Comparison of ENCODE assay signal across 1 cellular context in the genomic region with DNA sequence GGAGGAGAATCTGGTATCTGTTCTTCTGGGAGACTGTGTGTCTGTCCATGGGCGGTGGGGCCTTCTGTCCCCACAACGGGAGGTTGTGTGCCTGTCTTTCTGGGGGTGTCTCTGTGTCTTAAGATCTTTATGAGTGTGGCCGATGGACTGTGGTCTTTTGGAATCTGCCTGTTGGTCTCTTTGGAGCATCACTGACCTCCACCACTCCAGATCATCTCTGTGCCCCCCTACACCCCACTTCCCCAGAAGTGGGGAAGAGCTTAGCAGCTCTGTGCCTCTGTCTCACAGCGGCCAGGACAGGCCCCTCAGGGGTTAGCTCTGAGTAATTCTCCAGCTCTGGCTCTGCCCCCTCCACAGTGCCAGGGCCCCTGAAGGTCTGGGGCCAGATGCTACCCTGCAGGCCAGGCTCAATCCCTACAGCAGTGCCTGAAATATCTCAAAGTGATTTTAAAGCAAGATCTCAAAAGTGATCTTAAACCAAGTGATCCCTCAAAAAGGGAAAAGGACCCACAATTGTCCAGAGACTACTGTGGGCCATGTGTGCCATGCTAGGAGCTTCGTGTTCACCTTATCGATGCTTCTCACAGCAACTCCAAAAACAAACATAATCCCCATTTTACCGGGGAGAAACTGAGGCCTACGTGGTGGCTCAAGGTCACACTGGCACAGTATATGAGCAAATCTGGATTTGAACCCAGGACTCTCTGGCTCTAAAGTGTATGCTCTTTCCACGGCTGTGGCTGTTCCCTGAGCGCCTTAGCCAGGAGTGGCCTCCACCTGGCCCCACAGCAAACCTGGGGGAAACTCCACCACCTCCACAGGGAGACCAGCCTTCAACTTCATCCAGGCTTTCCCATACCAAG.
TF ChIP-seq lines count a peak whose summit lies in the region.

No MANE protein-coding gene starts in this region.

TF ChIP-seq in K562, 482 proteins besides CTCF, POLR2A, EP300 and RAD21 (continues in another document):
- TF ChIP-seq ZNF24 (IDR thresholded peaks at IDR 0.05) (no peak), SMARCB1 (IDR thresholded peaks at IDR 0.05; ENCODE audit: insufficient read length, low read depth) (no peak), MYC (IDR thresholded peaks at IDR 0.05; ENCODE audit: low read depth, low read length) (no peak; the same call in 1 of the 2 replicates), MYC (CRISPR knock-in tag; IDR thresholded peaks at IDR 0.05; ENCODE audit: borderline replicate concordance, low read depth) (0 out of 2 replicates have a peak, but pooled peaks have one; percentile 64), ZNF584 (CRISPR knock-in tag; IDR thresholded peaks at IDR 0.05; ENCODE audit: low read depth) (0 out of 2 replicates have a peak, but pooled peaks have one; percentile 18), NFRKB (IDR thresholded peaks at IDR 0.05; ENCODE audit: low read depth) (peak; percentile 50), STAT5A (IDR thresholded peaks at IDR 0.05; ENCODE audit: borderline replicate concordance, low read length) (0 out of 2 replicates have a peak, but pooled peaks have one; percentile 13), SMAD3 (CRISPR knock-in tag; conservative IDR thresholded peaks at IDR 0.05) (no peak), KDM5B (IDR thresholded peaks at IDR 0.05; ENCODE audit: insufficient replicate concordance, low read depth, low read length) (peak; percentile 39), ATF7 (IDR thresholded peaks at IDR 0.05) (0 out of 2 replicates have a peak, but pooled peaks have one; percentile 15), ELF4 (CRISPR knock-in tag; IDR thresholded peaks at IDR 0.05) (peak; percentile 27; the same call in 1 of the 2 replicates), TAF7 (tag; IDR thresholded peaks at IDR 0.05) (no peak), BCOR (IDR thresholded peaks at IDR 0.05) (peak; percentile 75; the same call in 1 of the 2 replicates), SMAD1 (IDR thresholded peaks at IDR 0.05; ENCODE audit: low read depth, low read length, partially characterized antibody) (no peak), POLR2B (IDR thresholded peaks at IDR 0.05; ENCODE audit: low read depth, partially characterized antibody) (peak; percentile 54), ZNF217 (CRISPR knock-in tag; IDR thresholded peaks at IDR 0.05) (no peak), U2AF1 (optimal IDR thresholded peaks at IDR 0.05; ENCODE audit: low read depth, low read length) (no peak), NCOA4 (IDR thresholded peaks at IDR 0.05; ENCODE audit: partially characterized antibody) (no peak), SMARCA4 (IDR thresholded peaks at IDR 0.05) (peak; percentile 58), HNRNPLL (IDR thresholded peaks at IDR 0.05; ENCODE audit: low read depth, low read length, poor library complexity, severe bottlenecking) (no peak), NR2C2 (CRISPR knock-in tag; IDR thresholded peaks at IDR 0.05) (no peak), NR2C2 (tag; IDR thresholded peaks at IDR 0.05) (0 out of 2 replicates have a peak, but pooled peaks have one; percentile 27), KLF6 (CRISPR knock-in tag; IDR thresholded peaks at IDR 0.05; ENCODE audit: borderline replicate concordance) (peak; percentile 31; the same call in 1 of the 2 replicates), FOSL1 (tag; conservative IDR thresholded peaks at IDR 0.05) (peak; percentile 85; the same call in 1 of the 2 replicates), TRIM24 (IDR thresholded peaks at IDR 0.05) (0 out of 4 replicates have a peak, but pooled peaks of 1 of the 2 experiments have one; percentile 1)
- TF ChIP-seq, protein P1, sequence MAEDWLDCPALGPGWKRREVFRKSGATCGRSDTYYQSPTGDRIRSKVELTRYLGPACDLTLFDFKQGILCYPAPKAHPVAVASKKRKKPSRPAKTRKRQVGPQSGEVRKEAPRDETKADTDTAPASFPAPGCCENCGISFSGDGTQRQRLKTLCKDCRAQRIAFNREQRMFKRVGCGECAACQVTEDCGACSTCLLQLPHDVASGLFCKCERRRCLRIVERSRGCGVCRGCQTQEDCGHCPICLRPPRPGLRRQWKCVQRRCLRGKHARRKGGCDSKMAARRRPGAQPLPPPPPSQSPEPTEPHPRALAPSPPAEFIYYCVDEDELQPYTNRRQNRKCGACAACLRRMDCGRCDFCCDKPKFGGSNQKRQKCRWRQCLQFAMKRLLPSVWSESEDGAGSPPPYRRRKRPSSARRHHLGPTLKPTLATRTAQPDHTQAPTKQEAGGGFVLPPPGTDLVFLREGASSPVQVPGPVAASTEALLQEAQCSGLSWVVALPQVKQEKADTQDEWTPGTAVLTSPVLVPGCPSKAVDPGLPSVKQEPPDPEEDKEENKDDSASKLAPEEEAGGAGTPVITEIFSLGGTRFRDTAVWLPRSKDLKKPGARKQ (CRISPR knock-in tag; IDR thresholded peaks at IDR 0.05): no peak
- TF ChIP-seq, protein P2, sequence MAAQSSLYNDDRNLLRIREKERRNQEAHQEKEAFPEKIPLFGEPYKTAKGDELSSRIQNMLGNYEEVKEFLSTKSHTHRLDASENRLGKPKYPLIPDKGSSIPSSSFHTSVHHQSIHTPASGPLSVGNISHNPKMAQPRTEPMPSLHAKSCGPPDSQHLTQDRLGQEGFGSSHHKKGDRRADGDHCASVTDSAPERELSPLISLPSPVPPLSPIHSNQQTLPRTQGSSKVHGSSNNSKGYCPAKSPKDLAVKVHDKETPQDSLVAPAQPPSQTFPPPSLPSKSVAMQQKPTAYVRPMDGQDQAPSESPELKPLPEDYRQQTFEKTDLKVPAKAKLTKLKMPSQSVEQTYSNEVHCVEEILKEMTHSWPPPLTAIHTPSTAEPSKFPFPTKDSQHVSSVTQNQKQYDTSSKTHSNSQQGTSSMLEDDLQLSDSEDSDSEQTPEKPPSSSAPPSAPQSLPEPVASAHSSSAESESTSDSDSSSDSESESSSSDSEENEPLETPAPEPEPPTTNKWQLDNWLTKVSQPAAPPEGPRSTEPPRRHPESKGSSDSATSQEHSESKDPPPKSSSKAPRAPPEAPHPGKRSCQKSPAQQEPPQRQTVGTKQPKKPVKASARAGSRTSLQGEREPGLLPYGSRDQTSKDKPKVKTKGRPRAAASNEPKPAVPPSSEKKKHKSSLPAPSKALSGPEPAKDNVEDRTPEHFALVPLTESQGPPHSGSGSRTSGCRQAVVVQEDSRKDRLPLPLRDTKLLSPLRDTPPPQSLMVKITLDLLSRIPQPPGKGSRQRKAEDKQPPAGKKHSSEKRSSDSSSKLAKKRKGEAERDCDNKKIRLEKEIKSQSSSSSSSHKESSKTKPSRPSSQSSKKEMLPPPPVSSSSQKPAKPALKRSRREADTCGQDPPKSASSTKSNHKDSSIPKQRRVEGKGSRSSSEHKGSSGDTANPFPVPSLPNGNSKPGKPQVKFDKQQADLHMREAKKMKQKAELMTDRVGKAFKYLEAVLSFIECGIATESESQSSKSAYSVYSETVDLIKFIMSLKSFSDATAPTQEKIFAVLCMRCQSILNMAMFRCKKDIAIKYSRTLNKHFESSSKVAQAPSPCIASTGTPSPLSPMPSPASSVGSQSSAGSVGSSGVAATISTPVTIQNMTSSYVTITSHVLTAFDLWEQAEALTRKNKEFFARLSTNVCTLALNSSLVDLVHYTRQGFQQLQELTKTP (IDR thresholded peaks at IDR 0.05; ENCODE audit: low read depth in 1 of 2, partially characterized antibody in 2 of 2): peak; percentile 40 to 52
- TF ChIP-seq, protein P3, sequence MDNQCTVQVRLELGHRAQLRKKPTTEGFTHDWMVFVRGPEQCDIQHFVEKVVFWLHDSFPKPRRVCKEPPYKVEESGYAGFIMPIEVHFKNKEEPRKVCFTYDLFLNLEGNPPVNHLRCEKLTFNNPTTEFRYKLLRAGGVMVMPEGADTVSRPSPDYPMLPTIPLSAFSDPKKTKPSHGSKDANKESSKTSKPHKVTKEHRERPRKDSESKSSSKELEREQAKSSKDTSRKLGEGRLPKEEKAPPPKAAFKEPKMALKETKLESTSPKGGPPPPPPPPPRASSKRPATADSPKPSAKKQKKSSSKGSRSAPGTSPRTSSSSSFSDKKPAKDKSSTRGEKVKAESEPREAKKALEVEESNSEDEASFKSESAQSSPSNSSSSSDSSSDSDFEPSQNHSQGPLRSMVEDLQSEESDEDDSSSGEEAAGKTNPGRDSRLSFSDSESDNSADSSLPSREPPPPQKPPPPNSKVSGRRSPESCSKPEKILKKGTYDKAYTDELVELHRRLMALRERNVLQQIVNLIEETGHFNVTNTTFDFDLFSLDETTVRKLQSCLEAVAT (IDR thresholded peaks at IDR 0.05): peak; percentile 2 to 59; a peak in 1 of 4 replicates
- TF ChIP-seq, protein P4, sequence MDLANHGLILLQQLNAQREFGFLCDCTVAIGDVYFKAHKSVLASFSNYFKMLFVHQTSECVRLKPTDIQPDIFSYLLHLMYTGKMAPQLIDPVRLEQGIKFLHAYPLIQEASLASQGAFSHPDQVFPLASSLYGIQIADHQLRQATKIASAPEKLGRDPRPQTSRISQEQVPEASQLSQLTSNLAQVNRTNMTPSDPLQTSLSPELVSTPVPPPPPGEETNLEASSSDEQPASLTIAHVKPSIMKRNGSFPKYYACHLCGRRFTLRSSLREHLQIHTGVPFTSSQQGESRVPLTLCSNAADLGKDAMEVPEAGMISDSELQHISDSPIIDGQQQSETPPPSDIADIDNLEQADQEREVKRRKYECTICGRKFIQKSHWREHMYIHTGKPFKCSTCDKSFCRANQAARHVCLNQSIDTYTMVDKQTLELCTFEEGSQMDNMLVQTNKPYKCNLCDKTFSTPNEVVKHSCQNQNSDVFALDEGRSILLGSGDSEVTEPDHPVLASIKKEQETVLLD (IDR thresholded peaks at IDR 0.05): peak; percentile 53; the same call in 1 of the 2 replicates
- TF ChIP-seq, protein P5, sequence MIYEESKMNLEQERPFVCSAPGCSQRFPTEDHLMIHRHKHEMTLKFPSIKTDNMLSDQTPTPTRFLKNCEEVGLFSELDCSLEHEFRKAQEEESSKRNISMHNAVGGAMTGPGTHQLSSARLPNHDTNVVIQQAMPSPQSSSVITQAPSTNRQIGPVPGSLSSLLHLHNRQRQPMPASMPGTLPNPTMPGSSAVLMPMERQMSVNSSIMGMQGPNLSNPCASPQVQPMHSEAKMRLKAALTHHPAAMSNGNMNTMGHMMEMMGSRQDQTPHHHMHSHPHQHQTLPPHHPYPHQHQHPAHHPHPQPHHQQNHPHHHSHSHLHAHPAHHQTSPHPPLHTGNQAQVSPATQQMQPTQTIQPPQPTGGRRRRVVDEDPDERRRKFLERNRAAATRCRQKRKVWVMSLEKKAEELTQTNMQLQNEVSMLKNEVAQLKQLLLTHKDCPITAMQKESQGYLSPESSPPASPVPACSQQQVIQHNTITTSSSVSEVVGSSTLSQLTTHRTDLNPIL (CRISPR knock-in tag; IDR thresholded peaks at IDR 0.05): 0 out of 2 replicates have a peak, but pooled peaks have one; percentile 43
- TF ChIP-seq, protein P6, sequence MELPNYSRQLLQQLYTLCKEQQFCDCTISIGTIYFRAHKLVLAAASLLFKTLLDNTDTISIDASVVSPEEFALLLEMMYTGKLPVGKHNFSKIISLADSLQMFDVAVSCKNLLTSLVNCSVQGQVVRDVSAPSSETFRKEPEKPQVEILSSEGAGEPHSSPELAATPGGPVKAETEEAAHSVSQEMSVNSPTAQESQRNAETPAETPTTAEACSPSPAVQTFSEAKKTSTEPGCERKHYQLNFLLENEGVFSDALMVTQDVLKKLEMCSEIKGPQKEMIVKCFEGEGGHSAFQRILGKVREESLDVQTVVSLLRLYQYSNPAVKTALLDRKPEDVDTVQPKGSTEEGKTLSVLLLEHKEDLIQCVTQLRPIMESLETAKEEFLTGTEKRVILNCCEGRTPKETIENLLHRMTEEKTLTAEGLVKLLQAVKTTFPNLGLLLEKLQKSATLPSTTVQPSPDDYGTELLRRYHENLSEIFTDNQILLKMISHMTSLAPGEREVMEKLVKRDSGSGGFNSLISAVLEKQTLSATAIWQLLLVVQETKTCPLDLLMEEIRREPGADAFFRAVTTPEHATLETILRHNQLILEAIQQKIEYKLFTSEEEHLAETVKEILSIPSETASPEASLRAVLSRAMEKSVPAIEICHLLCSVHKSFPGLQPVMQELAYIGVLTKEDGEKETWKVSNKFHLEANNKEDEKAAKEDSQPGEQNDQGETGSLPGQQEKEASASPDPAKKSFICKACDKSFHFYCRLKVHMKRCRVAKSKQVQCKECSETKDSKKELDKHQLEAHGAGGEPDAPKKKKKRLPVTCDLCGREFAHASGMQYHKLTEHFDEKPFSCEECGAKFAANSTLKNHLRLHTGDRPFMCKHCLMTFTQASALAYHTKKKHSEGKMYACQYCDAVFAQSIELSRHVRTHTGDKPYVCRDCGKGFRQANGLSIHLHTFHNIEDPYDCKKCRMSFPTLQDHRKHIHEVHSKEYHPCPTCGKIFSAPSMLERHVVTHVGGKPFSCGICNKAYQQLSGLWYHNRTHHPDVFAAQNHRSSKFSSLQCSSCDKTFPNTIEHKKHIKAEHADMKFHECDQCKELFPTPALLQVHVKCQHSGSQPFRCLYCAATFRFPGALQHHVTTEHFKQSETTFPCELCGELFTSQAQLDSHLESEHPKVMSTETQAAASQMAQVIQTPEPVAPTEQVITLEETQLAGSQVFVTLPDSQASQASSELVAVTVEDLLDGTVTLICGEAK (IDR thresholded peaks at IDR 0.05): 0 out of 2 replicates have a peak, but pooled peaks have one; percentile 34
- TF ChIP-seq, protein P6 (CRISPR knock-in tag; IDR thresholded peaks at IDR 0.05): no peak
- TF ChIP-seq, protein P7, sequence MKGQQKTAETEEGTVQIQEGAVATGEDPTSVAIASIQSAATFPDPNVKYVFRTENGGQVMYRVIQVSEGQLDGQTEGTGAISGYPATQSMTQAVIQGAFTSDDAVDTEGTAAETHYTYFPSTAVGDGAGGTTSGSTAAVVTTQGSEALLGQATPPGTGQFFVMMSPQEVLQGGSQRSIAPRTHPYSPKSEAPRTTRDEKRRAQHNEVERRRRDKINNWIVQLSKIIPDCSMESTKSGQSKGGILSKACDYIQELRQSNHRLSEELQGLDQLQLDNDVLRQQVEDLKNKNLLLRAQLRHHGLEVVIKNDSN (CRISPR knock-in tag; IDR thresholded peaks at IDR 0.05): no peak
